10 cellular contexts compared by ENCODE assay signal in genomic region chr4:98204236-98204553, GRCh38. TPM values are rescaled to one million over a fixed set of nuclear protein-coding genes. Genes with fewer than 3 reads are reported as not detected.
DNase-seq lines count a peak whose midpoint lies in the region; ATAC-seq, FAIRE-seq and TF ChIP-seq lines count a peak whose summit lies in the region.
"Had no signal": no experiment of that assay in that cellular context is flagged by ENCODE, and none has a peak within 500 bp of the region (broad histone marks: within the 10 kb centered on the region; RNA-seq: fewer than 3 reads in every experiment).

No MANE protein-coding gene starts in this region.

- no peaks in the 10 kb centered on the region for H3K27me3 Mint-ChIP-seq in activated CD8-positive, alpha-beta memory T cell treated with anti-CD3 and anti-CD28 coated beads, Interleukin-2, amount 10 ng/mL, durations not matched to agents 7 days and 5 days
- H3K27me3 Mint-ChIP-seq in neural progenitor cell (ENCODE audit: insufficient read depth, low read depth): peaks cover 2% of the 10 kb centered on the region

- H3K9me3 ChIP-seq in neural progenitor cell (ENCODE audit: low read depth): no peaks in the 10 kb centered on the region
- H3K9me3 ChIP-seq in right atrium auricular region: no peaks in the 10 kb centered on the region

- H3K9ac ChIP-seq in neural progenitor cell: no peak overlapping the region

- ATAC-seq in activated CD8-positive, alpha-beta memory T cell treated with anti-CD3 and anti-CD28 coated beads, Interleukin-2, amount 10 ng/mL, durations not matched to agents 7 days and 5 days: peak; percentile 53
- ATAC-seq in GM21786 (IDR thresholded peaks at IDR 0.05; ENCODE audit: unreplicated experiment): peak; percentile 68
- ATAC-seq in HG03378 (IDR thresholded peaks at IDR 0.05; ENCODE audit: unreplicated experiment): peak; percentile 54

- peak overlapping the region; percentile 26 for H3K4me3 Mint-ChIP-seq in activated CD8-positive, alpha-beta memory T cell treated with anti-CD3 and anti-CD28 coated beads, Interleukin-2, amount 10 ng/mL, durations not matched to agents 7 days and 5 days
- H3K4me3 Mint-ChIP-seq in neural progenitor cell: no peak overlapping the region
- H3K4me3 Mint-ChIP-seq: activated naive CD8-positive, alpha-beta T cell had no signal

- H3K27me3 ChIP-seq in neural progenitor cell (no peaks in the 10 kb centered on the region), right atrium auricular region (no peaks in the 10 kb centered on the region)

- TF ChIP-seq CTCF in neural progenitor cell (IDR thresholded peaks at IDR 0.05) (no peak), right atrium auricular region (IDR thresholded peaks at IDR 0.05) (no peak)

- no peak for DNase-seq in activated CD8-positive, alpha-beta memory T cell treated with anti-CD3 and anti-CD28 coated beads, Interleukin-2, amount 10 ng/mL, durations not matched to agents 7 days and 5 days
- DNase-seq in activated CD8-positive, alpha-beta memory T cell treated with anti-CD3 and anti-CD28 coated beads, Interleukin-2, amount 50 U/mL, for 48 hours: no peak
- DNase-seq in neural progenitor cell (ENCODE audit: low spot score) (no peak), hippocampal formation (lab: John Stamatoyannopoulos, UW) (no peak), RCC 7860 (ENCODE audit: low spot score) (no peak), right atrium auricular region (ENCODE audit: low spot score) (no peak)
- DNase-seq: NCI-H510A had no signal

- H3K36me3 ChIP-seq in neural progenitor cell (no peaks in the 10 kb centered on the region), right atrium auricular region (no peaks in the 10 kb centered on the region)

- H2AFZ ChIP-seq in neural progenitor cell (replicated peaks): peak overlapping the region; percentile 53

- H3K4me1 Mint-ChIP-seq in activated CD8-positive, alpha-beta memory T cell treated with anti-CD3 and anti-CD28 coated beads, Interleukin-2, amount 10 ng/mL, durations not matched to agents 7 days and 5 days: peaks cover 12% of the 10 kb centered on the region
- no peaks in the 10 kb centered on the region for H3K4me1 Mint-ChIP-seq in neural progenitor cell

- no peaks in the 10 kb centered on the region for H3F3A ChIP-seq in neural progenitor cell (ENCODE audit: low read depth)

- no peak overlapping the region for H3K27ac ChIP-seq in neural progenitor cell
- no peak overlapping the region for H3K27ac ChIP-seq in right atrium auricular region

- CTCF ChIA-PET in activated CD8-positive, alpha-beta memory T cell treated with anti-CD3 and anti-CD28 coated beads, Interleukin-2, amount 10 ng/mL, durations not matched to agents 7 days and 5 days (lab: Charles Lee): no interaction called here

- H4K20me1 ChIP-seq in neural progenitor cell (ENCODE audit: low read depth): no peaks in the 10 kb centered on the region

- H3K4me2 ChIP-seq in neural progenitor cell: no peak overlapping the region

- H3K4me1 ChIP-seq in neural progenitor cell: no peaks in the 10 kb centered on the region
- H3K4me1 ChIP-seq in right atrium auricular region: no peaks in the 10 kb centered on the region

- H3K27ac Mint-ChIP-seq in activated CD8-positive, alpha-beta memory T cell treated with anti-CD3 and anti-CD28 coated beads, Interleukin-2, amount 10 ng/mL, durations not matched to agents 7 days and 5 days: peak overlapping the region; percentile 71
- H3K27ac Mint-ChIP-seq in neural progenitor cell: no peak overlapping the region
- H3K27ac Mint-ChIP-seq: activated naive CD8-positive, alpha-beta T cell had no signal

- peaks cover 5% of the 10 kb centered on the region for H3K36me3 Mint-ChIP-seq in activated CD8-positive, alpha-beta memory T cell treated with anti-CD3 and anti-CD28 coated beads, Interleukin-2, amount 10 ng/mL, durations not matched to agents 7 days and 5 days
- H3K36me3 Mint-ChIP-seq in neural progenitor cell: no peaks in the 10 kb centered on the region

- no peaks in the 10 kb centered on the region for H3K79me2 ChIP-seq in neural progenitor cell (ENCODE audit: low read depth)

- H3K9me3 Mint-ChIP-seq in activated CD8-positive, alpha-beta memory T cell treated with anti-CD3 and anti-CD28 coated beads, Interleukin-2, amount 10 ng/mL, durations not matched to agents 7 days and 5 days (ENCODE audit: low read depth): peaks cover 13% of the 10 kb centered on the region
- no peaks in the 10 kb centered on the region for H3K9me3 Mint-ChIP-seq in neural progenitor cell

- no peak for FAIRE-seq in RCC 7860 (lab: Jason Lieb, UNC)

- H3K4me3 ChIP-seq in neural progenitor cell (no peak overlapping the region), right atrium auricular region (no peak overlapping the region)

RNA-seq across cellular contexts. Expression of gene RAP1GDS1, which starts 57.0 kb away (rescaled TPM):
- 10 to 100 TPM; 55.8 to 57.2 TPM for total RNA-seq in activated CD8-positive, alpha-beta memory T cell treated with anti-CD3 and anti-CD28 coated beads, Interleukin-2, amount 10 ng/mL, durations not matched to agents 7 days and 5 days
- total RNA-seq in neural progenitor cell (ENCODE audit: low replicate concordance): 37.4 and 65.1 TPM in 2 replicates
- total RNA-seq in right atrium auricular region: 1 to 10 TPM; 7.5 to 7.8 TPM
